22 cellular contexts compared by ENCODE assay signal in the genomic region with DNA sequence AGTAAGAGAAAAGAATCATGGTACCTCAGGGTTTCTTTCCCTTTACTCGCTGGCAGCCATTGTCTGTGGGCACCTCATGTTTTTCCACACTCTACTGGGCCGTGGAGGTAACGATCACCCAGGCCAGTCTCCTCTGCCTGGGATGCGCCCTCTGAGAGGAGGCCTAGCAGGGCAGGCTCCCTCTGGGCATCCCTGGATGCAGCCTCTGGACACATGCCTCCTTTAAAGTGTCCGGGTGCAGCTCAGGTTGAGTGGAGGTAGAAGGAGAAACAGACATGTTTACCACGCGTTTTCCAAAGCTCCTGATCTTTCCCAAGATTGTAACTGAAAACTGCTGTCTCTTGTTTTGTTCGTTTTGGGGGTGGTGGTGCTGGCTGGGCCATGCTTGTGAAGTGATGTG.
"Had no signal": no experiment of that assay in that cellular context is flagged by ENCODE, and none has a peak within 500 bp of the region (broad histone marks: within the 10 kb centered on the region; RNA-seq: fewer than 3 reads in every experiment).

No MANE protein-coding gene starts in this region.

- H3K27ac Mint-ChIP-seq: activated CD4-positive, alpha-beta T cell treated with anti-CD3 and anti-CD28 coated beads, Interleukin-2, amount 10 ng/mL, durations not matched to agents 7 days and 5 days; activated naive CD4-positive, alpha-beta T cell treated with anti-CD3 and anti-CD28 coated beads, Interleukin-2, amount 50 U/mL, for 72 hours; activated T-cell treated with anti-CD3 and anti-CD28 coated beads, Interleukin-2, amount 50 U/mL, for 24 hours; activated T-helper 17 cell treated with anti-CD3 and anti-CD28 coated beads, Interleukin-2, amount 50 U/mL, for 72 hours had no signal

- H3K27me3 Mint-ChIP-seq: activated CD4-positive, alpha-beta T cell treated with anti-CD3 and anti-CD28 coated beads, Interleukin-2, amount 10 ng/mL, durations not matched to agents 7 days and 5 days; activated T-cell treated with anti-CD3 and anti-CD28 coated beads, Interleukin-2, amount 50 U/mL, for 24 hours; activated T-helper 17 cell treated with anti-CD3 and anti-CD28 coated beads, Interleukin-2, amount 50 U/mL, for 72 hours had no signal

- H3K4me1 ChIP-seq: colonic mucosa, esophagus squamous epithelium, heart right ventricle, spleen, stomach, suprapubic skin, tibial nerve had no signal

- H3K27ac ChIP-seq: colonic mucosa, dorsolateral prefrontal cortex, esophagus squamous epithelium, heart right ventricle, spleen, stomach, suprapubic skin, tibial nerve had no signal

- ATAC-seq: activated CD4-positive, CD25-positive, alpha-beta regulatory T cell treated with anti-CD3 and anti-CD28 coated beads, Interleukin-2, amount 50 U/mL, for 24 hours; activated naive CD4-positive, alpha-beta T cell treated with anti-CD3 and anti-CD28 coated beads, Interleukin-2, amount 50 U/mL, for 72 hours; activated T-helper 17 cell treated with anti-CD3 and anti-CD28 coated beads, Interleukin-2, amount 50 U/mL, for 72 hours; heart right ventricle; left cardiac atrium; mucosa of descending colon had no signal

- H3K27me3 ChIP-seq: colonic mucosa, dorsolateral prefrontal cortex, esophagus squamous epithelium, heart right ventricle, spleen, stomach, suprapubic skin, tibial nerve had no signal

- H3K4me3 Mint-ChIP-seq: activated CD4-positive, alpha-beta T cell treated with anti-CD3 and anti-CD28 coated beads, Interleukin-2, amount 10 ng/mL, durations not matched to agents 7 days and 5 days; activated T-cell treated with anti-CD3 and anti-CD28 coated beads, Interleukin-2, amount 50 U/mL, for 24 hours; activated T-helper 17 cell treated with anti-CD3 and anti-CD28 coated beads, Interleukin-2, amount 50 U/mL, for 72 hours had no signal

- H3K4me3 ChIP-seq: colonic mucosa, dorsolateral prefrontal cortex, esophagus squamous epithelium, heart right ventricle, mucosa of descending colon, spleen, stomach, suprapubic skin, tibial nerve had no signal

- H3K9me3 Mint-ChIP-seq: activated CD4-positive, alpha-beta T cell treated with anti-CD3 and anti-CD28 coated beads, Interleukin-2, amount 10 ng/mL, durations not matched to agents 7 days and 5 days; activated naive CD4-positive, alpha-beta T cell treated with anti-CD3 and anti-CD28 coated beads, Interleukin-2, amount 50 U/mL, for 72 hours; activated T-cell treated with anti-CD3 and anti-CD28 coated beads, Interleukin-2, amount 50 U/mL, for 24 hours; activated T-helper 17 cell treated with anti-CD3 and anti-CD28 coated beads, Interleukin-2, amount 50 U/mL, for 72 hours had no signal

- H3K9me3 ChIP-seq: colonic mucosa, esophagus squamous epithelium, heart right ventricle, mucosa of descending colon, spleen, stomach, suprapubic skin, tibial nerve had no signal

- DNase-seq: activated CD4-positive, alpha-beta T cell treated with anti-CD3 and anti-CD28 coated beads, Interleukin-2, amount 10 ng/mL, durations not matched to agents 7 days and 5 days; activated CD8-positive, alpha-beta memory T cell treated with anti-CD3 and anti-CD28 coated beads for 24 hours; activated CD8-positive, alpha-beta memory T cell treated with anti-CD3 and anti-CD28 coated beads, Interleukin-2, amount 50 U/mL, for 4 hours; activated T-cell treated with anti-CD3 and anti-CD28 coated beads, Interleukin-2, amount 50 U/mL, for 24 hours; amniotic stem cell; colonic mucosa; dorsolateral prefrontal cortex; esophagus squamous epithelium; heart right ventricle; islet precursor cell; left cardiac atrium; mucosa of descending colon; occipital lobe; retina; spleen; stimulated activated CD4-positive, alpha-beta T cell treated with anti-CD3 and anti-CD28 coated beads, Interleukin-4, amount 100 ng/mL, for 1 hour; stomach had no signal
